In genomic region chrX:9515464-9515863, GRCh38 we compare ENCODE assay signal across 28 cellular contexts. TPM values are rescaled to one million over a fixed set of nuclear protein-coding genes. Genes with fewer than 3 reads are reported as not detected.
DNase-seq lines count a peak whose midpoint lies in the region; ATAC-seq, FAIRE-seq and TF ChIP-seq lines count a peak whose summit lies in the region.
"Had no signal": no experiment of that assay in that cellular context is flagged by ENCODE, and none has a peak within 500 bp of the region (broad histone marks: within the 10 kb centered on the region; RNA-seq: fewer than 3 reads in every experiment).

No MANE protein-coding gene starts in this region.

- intact Hi-C loops in natural killer cell (cut with micrococcal nuclease) = no loop called here

- H3K9me3 Mint-ChIP-seq in T-helper 2 cell treated with Interferon-gamma antibody and Interleukin-4, amounts not matched to agents 5 μg/mL and 100 μg/mL, for 36 hours = no peaks in the 10 kb centered on the region
- H3K9me3 Mint-ChIP-seq in natural killer cell = no peaks in the 10 kb centered on the region
- H3K9me3 Mint-ChIP-seq: stimulated activated effector memory CD8-positive, alpha-beta T cell treated with anti-CD3 and anti-CD28 coated beads, Interleukin-12 subunit alpha, Interleukin-12 subunit beta, amount 100 ng/mL, for 72 hours had no signal

- H3K27ac Mint-ChIP-seq in T-helper 2 cell treated with Interferon-gamma antibody and Interleukin-4, amounts not matched to agents 5 μg/mL and 100 μg/mL, for 36 hours = peak overlapping the region; percentile 69
- peak overlapping the region; percentile 82 to 87 for H3K27ac Mint-ChIP-seq in natural killer cell
- H3K27ac Mint-ChIP-seq: stimulated activated effector memory CD8-positive, alpha-beta T cell treated with anti-CD3 and anti-CD28 coated beads, Interleukin-12 subunit alpha, Interleukin-12 subunit beta, amount 100 ng/mL, for 72 hours had no signal

- TF ChIP-seq CTCF in coronary artery (IDR thresholded peaks at IDR 0.05) (no peak), natural killer cell (IDR thresholded peaks at IDR 0.05) (no peak)

- CTCF ChIA-PET in HEK293T (lab: Yijun Ruan, JAX) = no interaction called here

- no peak for DNase-seq in T-helper 2 cell treated with Interferon-gamma antibody and Interleukin-4, amounts not matched to agents 5 μg/mL and 100 μg/mL, for 36 hours (ENCODE audit: low spot score)
- DNase-seq in T-helper 2 cell (no peak), GM19239 (ENCODE audit: insufficient read length, low spot score) (no peak), coronary artery (ENCODE audit: low spot score) (peak; percentile 31), natural killer cell (no peak), NCI-H1105 treated with DMSO at 0.1 percent for 48 hours (lab: John Stamatoyannopoulos, UW) (no peak), HEK293T (ENCODE audit: extremely low spot score) (no peak)
- DNase-seq: 8988T; activated CD4-positive, alpha-beta T cell treated with anti-CD3 and anti-CD28 coated beads, Interleukin-2, amount 50 U/mL, for 1 hour; activated gamma-delta T cell treated with Interleukin-2 at 50 U/mL for 16 hours; AML-193; Calu3; effector CD8-positive, alpha-beta T cell; lower lobe of right lung; NCI-H1092; NCI-H2081; NCI-H345; occipital lobe; stimulated activated CD4-positive, alpha-beta T cell treated with anti-CD3 and anti-CD28 coated beads, Interleukin-2, amount 100 ng/mL, for 24 hours; WERI-Rb-1 had no signal

- FAIRE-seq in GM19239 (lab: Jason Lieb, UNC) = peak; percentile 62
- FAIRE-seq: keratinocyte had no signal

- ATAC-seq in natural killer cell (no peak), HG03139 (IDR thresholded peaks at IDR 0.05; ENCODE audit: unreplicated experiment) (no peak)
- ATAC-seq: esophagus mucosa, gastroesophageal sphincter, lower lobe of right lung had no signal

- H3K4me1 Mint-ChIP-seq in T-helper 2 cell treated with Interferon-gamma antibody and Interleukin-4, amounts not matched to agents 5 μg/mL and 100 μg/mL, for 36 hours (ENCODE audit: low read depth) = peaks cover 25% of the 10 kb centered on the region
- peaks cover 31 to 48% of the 10 kb centered on the region in 2 donors for H3K4me1 Mint-ChIP-seq in natural killer cell

- H3K36me3 Mint-ChIP-seq in T-helper 2 cell treated with Interferon-gamma antibody and Interleukin-4, amounts not matched to agents 5 μg/mL and 100 μg/mL, for 36 hours (ENCODE audit: low read depth) = peaks cover 25% of the 10 kb centered on the region
- no peaks in the 10 kb centered on the region for H3K36me3 Mint-ChIP-seq in natural killer cell

- H3K4me3 Mint-ChIP-seq in T-helper 2 cell treated with Interferon-gamma antibody and Interleukin-4, amounts not matched to agents 5 μg/mL and 100 μg/mL, for 36 hours = peak overlapping the region; percentile 55
- peak overlapping the region; percentile 85 for H3K4me3 Mint-ChIP-seq in natural killer cell

- no peak overlapping the region for H3K27ac ChIP-seq in coronary artery
- H3K27ac ChIP-seq: ascending aorta, gastroesophageal sphincter, lower lobe of right lung, SJSA1, thoracic aorta, WERI-Rb-1 had no signal

- H3K4me3 ChIP-seq in coronary artery = no peak overlapping the region
- H3K4me3 ChIP-seq: ascending aorta, gastroesophageal sphincter, lower lobe of right lung, SJSA1, thoracic aorta had no signal

- no peaks in the 10 kb centered on the region for H3K27me3 Mint-ChIP-seq in T-helper 2 cell treated with Interferon-gamma antibody and Interleukin-4, amounts not matched to agents 5 μg/mL and 100 μg/mL, for 36 hours (ENCODE audit: low read depth)
- H3K27me3 Mint-ChIP-seq in natural killer cell (ENCODE audit: low read depth in 2 of 2) = no peaks in the 10 kb centered on the region

- POLR2A ChIA-PET in HEK293T (lab: Yijun Ruan, JAX) = no interaction called here

TF ChIP-seq in HEK293T, 16 proteins besides CTCF, POLR2A, EP300 and RAD21:
- TF ChIP-seq SP1 (IDR thresholded peaks at IDR 0.05) = no peak

RNA-seq across cellular contexts. Expression of gene TBL1X, which starts 50.6 kb away (rescaled TPM):
- 10 to 100 TPM; 21.9 to 43.8 (median 32.7) TPM for total RNA-seq in natural killer cell
